Comparison of ENCODE assay signal across 14 cellular contexts in genomic region chr19:38298841-38299680, GRCh38. TPM values are rescaled to one million over a fixed set of nuclear protein-coding genes. Genes with fewer than 3 reads are reported as not detected.
DNase-seq lines count a peak whose midpoint lies in the region; ATAC-seq, FAIRE-seq and TF ChIP-seq lines count a peak whose summit lies in the region.
"Had no signal": no experiment of that assay in that cellular context is flagged by ENCODE, and none has a peak within 500 bp of the region (broad histone marks: within the 10 kb centered on the region; RNA-seq: fewer than 3 reads in every experiment).

No MANE protein-coding gene starts in this region.

- POLR2A ChIA-PET in PC-9 (lab: Charles Lee; ENCODE audit: unreplicated experiment): interaction anchor here (0.6 kb wide), 1 partner anchor 15 kb away, joined by 3 read pairs; no protein-coding TSS in a partner anchor

- no peak overlapping the region for H2BK12ac ChIP-seq in trophoblast cell (ENCODE audit: low read length)

- BruUV-seq in PC-9 (replicated peaks; lab: Mats Ljungman, UMichigan): no TSS peak

- no peaks in the 10 kb centered on the region for H3K36me3 Mint-ChIP-seq in activated T-cell treated with anti-CD3 and anti-CD28 coated beads, Interleukin-2, amount 50 U/mL, for 72 hours (ENCODE audit: insufficient read depth in 2 of 2)
- H3K36me3 Mint-ChIP-seq: activated CD4-positive, alpha-beta memory T cell treated with anti-CD3 and anti-CD28 coated beads for 36 hours; stimulated activated memory B cell treated with anti-CD40 and anti-IgM and Interleukin-4, amounts not matched to agents 10 μg/mL and 1 μg/mL and 100 μg/mL, for 72 hours had no signal

- intact Hi-C loops in PC-9 (cut with micrococcal nuclease; ENCODE audit: unreplicated experiment) (no loop called here), esophagus squamous epithelium (cut with DNase I) (no loop called here)

- H2AFZ ChIP-seq in PC-9 (no peak overlapping the region), trophoblast cell (ENCODE audit: insufficient read depth, low read length, poor library complexity) (no peak overlapping the region)
- H2AFZ ChIP-seq: GM23338 had no signal

- ATAC-seq in activated T-cell treated with anti-CD3 and anti-CD28 coated beads, Interleukin-2, amount 50 U/mL, for 72 hours (replicated peaks in 1 of 2): no peak
- ATAC-seq: GM23338; stimulated activated memory B cell treated with anti-CD40 and anti-IgM and Interleukin-4, amounts not matched to agents 10 μg/mL and 1 μg/mL and 100 μg/mL, for 72 hours had no signal

- H3K79me1 ChIP-seq in trophoblast cell (ENCODE audit: low read length): peaks cover 2% of the 10 kb centered on the region

- H3K4me3 ChIP-seq in PC-9 (no peak overlapping the region), esophagus squamous epithelium (no peak overlapping the region), trophoblast cell (ENCODE audit: low read depth, low read length) (no peak overlapping the region)
- H3K4me3 ChIP-seq: BLaER1, GM23338 had no signal

- H3K9ac ChIP-seq in trophoblast cell (ENCODE audit: low read length): no peak overlapping the region
- H3K9ac ChIP-seq: BLaER1 had no signal

- no peaks in the 10 kb centered on the region for H3K9me3 Mint-ChIP-seq in activated T-cell treated with anti-CD3 and anti-CD28 coated beads, Interleukin-2, amount 50 U/mL, for 72 hours
- H3K9me3 Mint-ChIP-seq: activated CD4-positive, alpha-beta memory T cell treated with anti-CD3 and anti-CD28 coated beads for 36 hours; stimulated activated memory B cell treated with anti-CD40 and anti-IgM and Interleukin-4, amounts not matched to agents 10 μg/mL and 1 μg/mL and 100 μg/mL, for 72 hours had no signal

- no peaks in the 10 kb centered on the region for H3K4me1 Mint-ChIP-seq in activated T-cell treated with anti-CD3 and anti-CD28 coated beads, Interleukin-2, amount 50 U/mL, for 72 hours (ENCODE audit: low read depth)
- H3K4me1 Mint-ChIP-seq: stimulated activated memory B cell treated with anti-CD40 and anti-IgM and Interleukin-4, amounts not matched to agents 10 μg/mL and 1 μg/mL and 100 μg/mL, for 72 hours had no signal

- H3K18ac ChIP-seq in trophoblast cell (ENCODE audit: low read length): no peak overlapping the region

- no peak for TF ChIP-seq POLR2A in esophagus squamous epithelium (IDR thresholded peaks at IDR 0.05)
- TF ChIP-seq POLR2A in H54 (IDR thresholded peaks at IDR 0.05; ENCODE audit: low read depth, low read length): no peak

- TF ChIP-seq CTCF in PC-9 (conservative IDR thresholded peaks at IDR 0.05) (no peak), esophagus squamous epithelium (IDR thresholded peaks at IDR 0.05) (no peak)

- no peaks in the 10 kb centered on the region for H3K27me3 Mint-ChIP-seq in activated T-cell treated with anti-CD3 and anti-CD28 coated beads, Interleukin-2, amount 50 U/mL, for 72 hours (ENCODE audit: low read depth)
- H3K27me3 Mint-ChIP-seq: activated CD4-positive, alpha-beta memory T cell treated with anti-CD3 and anti-CD28 coated beads for 36 hours; stimulated activated memory B cell treated with anti-CD40 and anti-IgM and Interleukin-4, amounts not matched to agents 10 μg/mL and 1 μg/mL and 100 μg/mL, for 72 hours had no signal

- H3K79me2 ChIP-seq in PC-9 (ENCODE audit: low read depth) (peaks cover 32% of the 10 kb centered on the region), trophoblast cell (ENCODE audit: control insufficient read depth, insufficient read depth, low read length, poor library complexity) (no peaks in the 10 kb centered on the region)

- no peak overlapping the region for H3K4me3 Mint-ChIP-seq in activated T-cell treated with anti-CD3 and anti-CD28 coated beads, Interleukin-2, amount 50 U/mL, for 72 hours
- H3K4me3 Mint-ChIP-seq: activated CD4-positive, alpha-beta memory T cell treated with anti-CD3 and anti-CD28 coated beads for 36 hours; GM23338; stimulated activated memory B cell treated with anti-CD40 and anti-IgM and Interleukin-4, amounts not matched to agents 10 μg/mL and 1 μg/mL and 100 μg/mL, for 72 hours had no signal

- CTCF ChIA-PET in PC-9 (lab: Charles Lee): interaction anchor here (0.7 kb wide), 1 partner anchor 55 kb away, joined by 3 read pairs; no protein-coding TSS in a partner anchor

- no peak overlapping the region for H4K12ac ChIP-seq in trophoblast cell (ENCODE audit: low read depth, low read length)

- H3K9me3 ChIP-seq in PC-9 (ENCODE audit: insufficient read depth, low read depth): no peaks in the 10 kb centered on the region
- no peaks in the 10 kb centered on the region for H3K9me3 ChIP-seq in esophagus squamous epithelium
- H3K9me3 ChIP-seq in trophoblast cell (ENCODE audit: insufficient read depth, low read depth, low read length): peaks cover 2% of the 10 kb centered on the region
- H3K9me3 ChIP-seq: BLaER1 had no signal

- peaks cover 63% of the 10 kb centered on the region for H3K4me1 ChIP-seq in PC-9 (replicated peaks; ENCODE audit: insufficient read depth)
- peaks cover 16 to 94% (median 42%) of the 10 kb centered on the region in 3 donors for H3K4me1 ChIP-seq in esophagus squamous epithelium
- H3K4me1 ChIP-seq in trophoblast cell (ENCODE audit: control insufficient read depth in 1 of 2, insufficient read depth in 2 of 2, low read length in 2 of 2): peaks cover 12 to 21% of the 10 kb centered on the region in 2 experiments

- H3K4me2 ChIP-seq in PC-9 (peak overlapping the region; percentile 57), trophoblast cell (ENCODE audit: low read length) (no peak overlapping the region)
- H3K4me2 ChIP-seq: BLaER1, GM23338 had no signal

- H2AK5ac ChIP-seq in trophoblast cell (ENCODE audit: low read length): no peak overlapping the region

- peak; percentile 84 for DNase-seq in Caki2 (ENCODE audit: low read depth)
- peak; percentile 39 to 66 for DNase-seq in PC-9
- no peak for DNase-seq in esophagus squamous epithelium (lab: John Stamatoyannopoulos, UW)
- DNase-seq in trophoblast cell: no peak
- no peak for DNase-seq in activated T-cell treated with anti-CD3 and anti-CD28 coated beads, Interleukin-2, amount 50 U/mL, for 72 hours
- DNase-seq in amygdala (lab: John Stamatoyannopoulos, UW): no peak
- DNase-seq in H54 (ENCODE audit: insufficient read length, low spot score): no peak
- no peak for DNase-seq in stimulated activated CD4-positive, alpha-beta T cell treated with anti-CD3 and anti-CD28 coated beads, Interleukin-4, amount 100 ng/mL, for 24 hours
- DNase-seq: activated CD4-positive, alpha-beta memory T cell treated with anti-CD3 and anti-CD28 coated beads for 36 hours; activated gamma-delta T cell; T-helper 2 cell had no signal

- H3K36me3 ChIP-seq in PC-9 (ENCODE audit: low read depth): 0 out of 2 replicates have a peak, but pooled peaks cover 4% of the 10 kb centered on the region
- peaks cover 0 to 5% (median 0%) of the 10 kb centered on the region in 3 donors for H3K36me3 ChIP-seq in esophagus squamous epithelium
- peaks cover 2 to 6% of the 10 kb centered on the region in 2 experiments for H3K36me3 ChIP-seq in trophoblast cell (ENCODE audit: control insufficient read depth in 1 of 2, insufficient read depth in 2 of 2, low read length in 2 of 2)

- H3K27ac Mint-ChIP-seq in activated T-cell treated with anti-CD3 and anti-CD28 coated beads, Interleukin-2, amount 50 U/mL, for 72 hours: no peak overlapping the region
- H3K27ac Mint-ChIP-seq: activated CD4-positive, alpha-beta memory T cell treated with anti-CD3 and anti-CD28 coated beads for 36 hours; GM23338; stimulated activated memory B cell treated with anti-CD40 and anti-IgM and Interleukin-4, amounts not matched to agents 10 μg/mL and 1 μg/mL and 100 μg/mL, for 72 hours had no signal

- H4K8ac ChIP-seq in trophoblast cell (ENCODE audit: low read depth, low read length): no peak overlapping the region

- H2BK5ac ChIP-seq in trophoblast cell (ENCODE audit: low read depth, low read length, poor library complexity): peak overlapping the region; percentile 5

- no peaks in the 10 kb centered on the region for H3K9me2 ChIP-seq in PC-9 (ENCODE audit: insufficient read depth)

- no peaks in the 10 kb centered on the region for H3K27me3 ChIP-seq in PC-9 (ENCODE audit: insufficient read depth, low read depth)
- no peaks in the 10 kb centered on the region for H3K27me3 ChIP-seq in esophagus squamous epithelium
- H3K27me3 ChIP-seq in trophoblast cell (ENCODE audit: insufficient read depth, low read length): no peaks in the 10 kb centered on the region
- H3K27me3 ChIP-seq: BLaER1 had no signal

- H3K23ac ChIP-seq in trophoblast cell (ENCODE audit: low read length): no peak overlapping the region

- no peaks in the 10 kb centered on the region for H4K20me1 ChIP-seq in PC-9 (ENCODE audit: insufficient read depth)
- H4K20me1 ChIP-seq: BLaER1 had no signal

- peak overlapping the region; percentile 86 for H3K27ac ChIP-seq in PC-9
- H3K27ac ChIP-seq in esophagus squamous epithelium: peak overlapping the region; percentile 56 to 96 (median 80)
- peak overlapping the region; percentile 10 for H3K27ac ChIP-seq in trophoblast cell (ENCODE audit: low read depth, low read length)
- H3K27ac ChIP-seq: BLaER1 had no signal

- H3K14ac ChIP-seq in trophoblast cell (ENCODE audit: low read length): no peak overlapping the region

- WGBS in esophagus squamous epithelium, 2 donors: 26 to 66% methylated on average over 8 to 9 of the region's 11 CpGs
- WGBS in trophoblast cell (ENCODE audit: extremely low coverage, insufficient coverage, insufficient read length): no CpG with 5 or more reads among the region's 11 CpGs

- no peak overlapping the region for H4K91ac ChIP-seq in trophoblast cell (ENCODE audit: low read depth, low read length)

- in situ Hi-C loops in Caki2 (cut with HindIII; ENCODE audit: low pct_unique_long_range_greater_than_20kb, low sequenced_read_pairs): no loop called here

- peaks cover 84% of the 10 kb centered on the region for H3F3A ChIP-seq in PC-9 (ENCODE audit: insufficient read depth, low read depth)

- FAIRE-seq in H54 (lab: Jason Lieb, UNC): no peak

- no peak overlapping the region for H2BK120ac ChIP-seq in trophoblast cell (ENCODE audit: insufficient read depth, low read length, poor library complexity)

- H3K4ac ChIP-seq in trophoblast cell (ENCODE audit: low read depth, low read length): no peak overlapping the region

RNA-seq across cellular contexts. Expression of gene C19orf33, which starts 5.0 kb away (rescaled TPM):
- total RNA-seq in Caki2 (2014; rRNA removed; shearing (Covaris generic); ENCODE audit: low replicate concordance): 165 and 184 TPM in 2 replicates
- total RNA-seq in PC-9 (2021): 100 and 150 TPM in 2 replicates
- total RNA-seq in esophagus squamous epithelium: 100 to 1,000 TPM; 354 to 843 (median 469) TPM
- polyA plus RNA-seq in trophoblast cell (2013): 3.7 and 4.0 TPM in 2 replicates
- not detected for total RNA-seq in activated T-cell treated with anti-CD3 and anti-CD28 coated beads, Interleukin-2, amount 50 U/mL, for 72 hours
- total RNA-seq: activated CD4-positive, alpha-beta memory T cell treated with anti-CD3 and anti-CD28 coated beads for 36 hours had no signal

RNA-seq across cellular contexts. Expression of gene YIF1B, which starts 16.7 kb away (rescaled TPM):
- total RNA-seq in Caki2 (2014; rRNA removed; shearing (Covaris generic); ENCODE audit: low replicate concordance): 180 and 207 TPM in 2 replicates
- total RNA-seq in PC-9 (2021) (33.6 and 39.8 TPM in 2 replicates), esophagus squamous epithelium (10 to 100 TPM; 24.0 to 42.8 (median 27.3) TPM)
- 60.0 and 60.1 TPM in 2 replicates for polyA plus RNA-seq in trophoblast cell (2013)
- 10 to 100 TPM; 70.3 TPM for total RNA-seq in activated T-cell treated with anti-CD3 and anti-CD28 coated beads, Interleukin-2, amount 50 U/mL, for 72 hours

RNA-seq across cellular contexts. Expression of gene KCNK6, which starts 20.6 kb away (rescaled TPM):
- 0.27 TPM in 1 of 2 replicates, not detected in the other for total RNA-seq in Caki2 (2014; rRNA removed; shearing (Covaris generic); ENCODE audit: low replicate concordance)
- total RNA-seq in PC-9 (2021) (6.1 and 9.3 TPM in 2 replicates), esophagus squamous epithelium (10 to 100 TPM; 13.7 to 27.0 (median 21.6) TPM)
- polyA plus RNA-seq in trophoblast cell (2013): 8.6 and 9.0 TPM in 2 replicates
- total RNA-seq in activated T-cell treated with anti-CD3 and anti-CD28 coated beads, Interleukin-2, amount 50 U/mL, for 72 hours: 10 to 100 TPM; 10.2 to 10.3 TPM

RNA-seq across cellular contexts. Expression of gene SPINT2, which starts 34.7 kb away (rescaled TPM):
- total RNA-seq in Caki2 (2014; rRNA removed; shearing (Covaris generic); ENCODE audit: low replicate concordance): 1,423 and 1,713 TPM in 2 replicates
- total RNA-seq in PC-9 (2021): 1,019 and 1,161 TPM in 2 replicates
- 100 to 1,000 TPM; 345 to 663 (median 433) TPM for total RNA-seq in esophagus squamous epithelium
- polyA plus RNA-seq in trophoblast cell (2013): 307 and 320 TPM in 2 replicates
- total RNA-seq in activated T-cell treated with anti-CD3 and anti-CD28 coated beads, Interleukin-2, amount 50 U/mL, for 72 hours: 100 to 1,000 TPM in 1 of 2 donors, 10 to 100 TPM in 1; 89.1 to 115 TPM

RNA-seq across cellular contexts. Expression of gene CATSPERG, which starts 36.6 kb away (rescaled TPM):
- total RNA-seq in Caki2 (2014; rRNA removed; shearing (Covaris generic); ENCODE audit: low replicate concordance): 0.90 and 6.0 TPM in 2 replicates
- 11.7 and 12.4 TPM in 2 replicates for total RNA-seq in PC-9 (2021)
- total RNA-seq in esophagus squamous epithelium: 1 to 10 TPM in 2 of 4 donors, under 1 TPM in 2; 0.19 to 5.3 (median 1.1) TPM
- polyA plus RNA-seq in trophoblast cell (2013): 1.2 and 1.3 TPM in 2 replicates
- total RNA-seq in activated T-cell treated with anti-CD3 and anti-CD28 coated beads, Interleukin-2, amount 50 U/mL, for 72 hours: 1 to 10 TPM; 6.4 to 6.7 TPM

Comparison
In these comparisons a context has a peak if more than half of its experiments do, and no peak if none do; other contexts are left out.
1. DNase-seq: peak in Caki2 (single experiment) and PC-9 (2 of 2); none in esophagus squamous epithelium (single experiment), trophoblast cell (0 of 2), activated T-cell treated with anti-CD3 and anti-CD28 coated beads, Interleukin-2, amount 50 U/mL, for 72 hours (0 of 2), amygdala (0 of 56), H54 (single experiment) and stimulated activated CD4-positive, alpha-beta T cell treated with anti-CD3 and anti-CD28 coated beads, Interleukin-4, amount 100 ng/mL, for 24 hours (single experiment).
2. H3K27ac ChIP-seq: peak in every context shown above with its lines; median percentile 86 in PC-9; 80 in esophagus squamous epithelium; 10 in trophoblast cell.
3. RNA of gene C19orf33, which starts 5.0 kb away (total RNA-seq): 354 to 843 TPM in esophagus squamous epithelium, 165 to 184 TPM in Caki2 and 100 to 150 TPM in PC-9; not detected in activated T-cell treated with anti-CD3 and anti-CD28 coated beads, Interleukin-2, amount 50 U/mL, for 72 hours; every median in the first group is over 100 times any median in the second.